Comparison of ENCODE assay signal across 8 cellular contexts in genomic region chr12:121465921-121466799, GRCh38.
DNase-seq lines count a peak whose midpoint lies in the region; TF ChIP-seq lines count a peak whose summit lies in the region.

No MANE protein-coding gene starts in this region.

- peak overlapping the region; percentile 68 for H3K9ac ChIP-seq in fibroblast of lung (ENCODE audit: insufficient read depth, low read length)

- no peak for DNase-seq in GM13977 (ENCODE audit: low spot score)
- no peak for DNase-seq in HFFc6
- peak; percentile 62 for DNase-seq in NAMALWA (ENCODE audit: low spot score)
- DNase-seq in activated T-cell treated with anti-CD3 and anti-CD28 coated beads for 24 hours (ENCODE audit: low read depth), result peak; percentile 20
- DNase-seq in fibroblast of lung (ENCODE audit: low read depth in 2 of 2), result peak in 1 of 2 donors; percentile 15
- no peak for DNase-seq in prostate gland (ENCODE audit: low spot score)
- DNase-seq in mucosa of gallbladder (ENCODE audit: low spot score), result no peak
- DNase-seq in NCI-H1048 (lab: John Stamatoyannopoulos, UW), result no peak

- peak overlapping the region; percentile 56 to 77 (median 66) for H3K4me3 ChIP-seq in fibroblast of lung (replicated peaks in 1 of 4; ENCODE audit: control extremely low read depth in 1 of 4, insufficient read depth in 1 of 4, low read depth in 3 of 4, low read length in 4 of 4)
- peak overlapping the region; percentile 49 to 56 for H3K4me3 ChIP-seq in prostate gland

- peaks cover 1% of the 10 kb centered on the region for H3K27me3 Mint-ChIP-seq in HFFc6 (ENCODE audit: insufficient read depth)

- H3K36me3 ChIP-seq in fibroblast of lung (ENCODE audit: control insufficient read depth, insufficient read depth, low read length), result no peaks in the 10 kb centered on the region
- H3K36me3 ChIP-seq in prostate gland, result no peaks in the 10 kb centered on the region

- peak overlapping the region; percentile 87 for H3K4me2 ChIP-seq in fibroblast of lung (ENCODE audit: extremely low read depth, insufficient read depth, low read length)

- peak overlapping the region; percentile 81 for H3K27ac Mint-ChIP-seq in HFFc6

- H3K9me3 ChIP-seq in fibroblast of lung (ENCODE audit: control insufficient read depth, insufficient read depth, low read depth, low read length) (no peaks in the 10 kb centered on the region), prostate gland (no peaks in the 10 kb centered on the region)

- no peaks in the 10 kb centered on the region for H3K9me3 Mint-ChIP-seq in HFFc6

- peaks cover 29% of the 10 kb centered on the region for H3K79me2 ChIP-seq in fibroblast of lung (ENCODE audit: control insufficient read depth, insufficient read depth, low read length)

- H3K36me3 Mint-ChIP-seq in HFFc6 (ENCODE audit: low read depth), result no peaks in the 10 kb centered on the region

- H3K4me1 Mint-ChIP-seq in HFFc6 (ENCODE audit: low read depth), result peaks cover 17% of the 10 kb centered on the region

- no peak for TF ChIP-seq POLR2A in prostate gland (IDR thresholded peaks at IDR 0.05)

- H4K20me1 ChIP-seq in fibroblast of lung (ENCODE audit: control insufficient read depth, extremely low read depth, insufficient read depth, low read length), result no peaks in the 10 kb centered on the region

- peak; percentile 3 for TF ChIP-seq CTCF in GM13977 (IDR thresholded peaks at IDR 0.05; ENCODE audit: extremely low read depth, insufficient read depth, missing control alignments)
- TF ChIP-seq CTCF in HFFc6 (IDR thresholded peaks at IDR 0.05), result no peak
- no peak for TF ChIP-seq CTCF in fibroblast of lung (conservative IDR thresholded peaks at IDR 0.05 in 1 of 2, IDR thresholded peaks at IDR 0.05 in 1 of 2; ENCODE audit: low read depth in 1 of 2, low read length in 2 of 2)
- no peak for TF ChIP-seq CTCF in prostate gland (IDR thresholded peaks at IDR 0.05)

- peak overlapping the region; percentile 91 for H3K4me3 Mint-ChIP-seq in HFFc6

- H3K27me3 ChIP-seq in fibroblast of lung (ENCODE audit: control insufficient read depth, insufficient read depth, low read length) (no peaks in the 10 kb centered on the region), prostate gland (replicated peaks; ENCODE audit: insufficient read depth) (no peaks in the 10 kb centered on the region)

- peak overlapping the region; percentile 59 for H2AFZ ChIP-seq in fibroblast of lung (ENCODE audit: low read length)

- peak overlapping the region; percentile 59 for H3K27ac ChIP-seq in fibroblast of lung (ENCODE audit: insufficient read depth, low read length)
- H3K27ac ChIP-seq in prostate gland, result no peak overlapping the region

- H3K4me1 ChIP-seq in fibroblast of lung (ENCODE audit: control insufficient read depth, extremely low read depth, insufficient read depth, low read length), result peaks cover 2% of the 10 kb centered on the region
- H3K4me1 ChIP-seq in prostate gland (replicated peaks), result no peaks in the 10 kb centered on the region

- intact Hi-C loops in prostate gland (cut with DNase I), result no loop called here

- WGBS in prostate gland, result 15% methylated on average over 50 of the region's 71 CpGs

- in situ Hi-C loops in GM13977 (cut with MboI; ENCODE audit: low pct_unique_long_range_greater_than_20kb, low sequenced_read_pairs, unreplicated experiment), result no loop called here

Comparison
In these comparisons a context has a peak if more than half of its experiments do, and no peak if none do; other contexts are left out.
1. DNase-seq: peak in NAMALWA (single experiment) and activated T-cell treated with anti-CD3 and anti-CD28 coated beads for 24 hours (single experiment); none in GM13977 (single experiment), HFFc6 (single experiment), prostate gland (single experiment), mucosa of gallbladder (single experiment) and NCI-H1048 (single experiment).